In the genomic region with DNA sequence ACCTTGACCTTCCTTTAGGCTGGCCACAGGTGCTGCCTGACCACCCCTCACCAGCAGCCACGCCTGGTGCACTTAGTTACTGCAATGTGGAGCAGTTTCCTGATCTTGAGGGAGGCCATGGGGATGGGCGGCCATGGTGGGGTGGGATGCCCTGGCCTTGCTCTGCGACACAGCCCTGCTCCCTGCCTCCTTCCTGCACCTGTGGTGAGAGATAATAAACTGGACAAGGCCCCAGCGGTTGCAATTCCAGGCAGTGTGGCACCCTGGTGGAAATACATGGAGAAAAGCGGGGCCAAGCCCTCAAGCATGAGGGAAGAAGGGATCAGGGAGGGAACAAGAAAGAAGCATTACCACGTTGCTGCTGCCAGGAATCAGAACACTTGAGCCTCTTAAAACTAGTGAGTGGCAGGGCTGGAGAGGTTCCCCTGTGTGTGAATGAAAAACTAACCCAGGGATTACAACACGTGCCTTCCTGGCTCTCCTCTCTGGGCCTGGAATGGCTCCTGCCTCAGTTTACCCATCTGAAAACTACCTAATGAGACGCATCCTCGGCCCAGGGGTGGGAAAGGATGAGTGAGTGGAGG, we compare ENCODE assay signal across 18 cellular contexts.
"Had no signal": no experiment of that assay in that cellular context is flagged by ENCODE, and none has a peak within 500 bp of the region (broad histone marks: within the 10 kb centered on the region; RNA-seq: fewer than 3 reads in every experiment).

No MANE protein-coding gene starts in this region.

- H3K27ac ChIP-seq: ascending aorta, breast epithelium, hepatocyte, WERI-Rb-1 had no signal

- H3K27me3 Mint-ChIP-seq: memory B cell had no signal

- H3K9me3 ChIP-seq: ascending aorta, breast epithelium had no signal

- H3K4me3 ChIP-seq: ascending aorta, breast epithelium, hepatocyte had no signal

- FAIRE-seq: keratinocyte had no signal

- H3K79me2 ChIP-seq: hepatocyte had no signal

- H3K4me1 ChIP-seq: ascending aorta, breast epithelium had no signal

- H3K27me3 ChIP-seq: ascending aorta, breast epithelium, hepatocyte had no signal

- H3K27ac Mint-ChIP-seq: activated T-helper 1 cell treated with anti-CD3 and anti-CD28 coated beads, Interleukin-12 subunit alpha, Interleukin-12 subunit beta, Interleukin-2, Interleukin-4 antibody, amounts not matched to agents 30 ng/mL and 10 ng/mL and 1 ng/mL, durations not matched to agents 14 hours and 24 hours and 36 hours; natural killer cell treated with Interleukin-12 subunit alpha and Interleukin-12 subunit beta and Interleukin-15 and Interleukin-18, amount 100 ng/mL, for 72 hours; T-helper 17 cell had no signal

- H3K36me3 Mint-ChIP-seq: memory B cell; natural killer cell treated with Interleukin-12 subunit alpha and Interleukin-12 subunit beta and Interleukin-15 and Interleukin-18, amount 100 ng/mL, for 72 hours had no signal

- H2AFZ ChIP-seq: hepatocyte had no signal

- ATAC-seq: left lobe of liver; natural killer cell treated with Interleukin-12 subunit alpha and Interleukin-12 subunit beta and Interleukin-15 and Interleukin-18, amount 100 ng/mL, for 72 hours; T-helper 17 cell had no signal

- H3K4me3 Mint-ChIP-seq: activated T-helper 1 cell treated with anti-CD3 and anti-CD28 coated beads, Interleukin-12 subunit alpha, Interleukin-12 subunit beta, Interleukin-2, Interleukin-4 antibody, amounts not matched to agents 30 ng/mL and 10 ng/mL and 1 ng/mL, durations not matched to agents 14 hours and 24 hours and 36 hours; memory B cell; natural killer cell treated with Interleukin-12 subunit alpha and Interleukin-12 subunit beta and Interleukin-15 and Interleukin-18, amount 100 ng/mL, for 72 hours; T-helper 17 cell had no signal

- H3K9me3 Mint-ChIP-seq: activated T-helper 1 cell treated with anti-CD3 and anti-CD28 coated beads, Interleukin-12 subunit alpha, Interleukin-12 subunit beta, Interleukin-2, Interleukin-4 antibody, amounts not matched to agents 30 ng/mL and 10 ng/mL and 1 ng/mL, durations not matched to agents 14 hours and 24 hours and 36 hours; memory B cell; natural killer cell treated with Interleukin-12 subunit alpha and Interleukin-12 subunit beta and Interleukin-15 and Interleukin-18, amount 100 ng/mL, for 72 hours had no signal

- DNase-seq: activated CD4-positive, alpha-beta T cell treated with anti-CD3 and anti-CD28 coated beads, Interleukin-2, amount 50 U/mL, for 48 hours; activated naive CD4-positive, alpha-beta T cell treated with Interleukin-2 at 50 U/mL for 16 hours; erythroblast; nucleus accumbens; retina; stimulated activated CD4-positive, alpha-beta T cell treated with anti-CD3 and anti-CD28 coated beads, Interleukin-4, amount 100 ng/mL, for 1 hour; stimulated activated naive CD4-positive, alpha-beta T cell treated with Interleukin-2 at 50 U/mL for 16 hours; T-helper 17 cell; trophoblast cell; WERI-Rb-1 had no signal

- H3K4me2 ChIP-seq: hepatocyte had no signal

- H3K36me3 ChIP-seq: ascending aorta, breast epithelium, WERI-Rb-1 had no signal
